Comparison of ENCODE assay signal across 8 cellular contexts in genomic region chr21:42063578-42064521, GRCh38. TPM values are rescaled to one million over a fixed set of nuclear protein-coding genes. Genes with fewer than 3 reads are reported as not detected.
DNase-seq lines count a peak whose midpoint lies in the region; ATAC-seq and TF ChIP-seq lines count a peak whose summit lies in the region.

No MANE protein-coding gene starts in this region.

- peak overlapping the region; percentile 94 for H3K4me2 ChIP-seq in OCI-LY7 (ENCODE audit: low read length)

- intact Hi-C loops in CD8-positive, alpha-beta T cell (cut with DNase I, micrococcal nuclease) = loop anchor here (1.0 to 10.0 kb wide), 7 partner anchors 44 to 911 kb away; partner anchors contain the start of genes MX2 (in 1 of the 2), PKNOX1 (in 1 of the 2), PRDM15 (in 1 of the 2) and RIPK4 (in 1 of the 2)
- intact Hi-C loops in OCI-LY7 (cut with micrococcal nuclease; ENCODE audit: unreplicated experiment) (loop anchor here (2.0 to 10.0 kb wide), 8 partner anchors 53 to 639 kb away; partner anchors contain the start of gene MX1), natural killer cell (cut with micrococcal nuclease) (loop anchor here (5.0 kb wide), 1 partner anchor 187 kb away; the partner anchor contains the start of gene PRDM15)

- peak overlapping the region; percentile 56 for H3K4me3 ChIP-seq in CD8-positive, alpha-beta T cell (ENCODE audit: low read depth, low read length)
- H3K4me3 ChIP-seq in OCI-LY7 (ENCODE audit: low read depth, low read length, poor library complexity, severe bottlenecking) = peak overlapping the region; percentile 68

- H3K27ac ChIP-seq in CD8-positive, alpha-beta T cell (ENCODE audit: low read depth, low read length) = peak overlapping the region; percentile 83
- H3K27ac ChIP-seq in OCI-LY7 (ENCODE audit: low read depth, low read length, poor library complexity, severe bottlenecking) = peak overlapping the region; percentile 93

- H3K27ac Mint-ChIP-seq in CD8-positive, alpha-beta T cell = peak overlapping the region; percentile 99
- peak overlapping the region in 1 of 2 donors; percentile 86 for H3K27ac Mint-ChIP-seq in natural killer cell

- no peaks in the 10 kb centered on the region for H4K20me1 ChIP-seq in OCI-LY7 (ENCODE audit: insufficient read depth, low read length)

- H3K9me3 Mint-ChIP-seq in CD8-positive, alpha-beta T cell = no peaks in the 10 kb centered on the region
- H3K9me3 Mint-ChIP-seq in natural killer cell = no peaks in the 10 kb centered on the region

- no peak for TF ChIP-seq CTCF in CD8-positive, alpha-beta T cell (IDR thresholded peaks at IDR 0.05)
- TF ChIP-seq CTCF in OCI-LY7 (conservative IDR thresholded peaks at IDR 0.05; ENCODE audit: low read length) (peak; percentile 21; the same call in 1 of the 2 replicates), natural killer cell (IDR thresholded peaks at IDR 0.05) (no peak)

- peak; percentile 19 for ATAC-seq in CD8-positive, alpha-beta T cell
- ATAC-seq in GM21381 (IDR thresholded peaks at IDR 0.05; ENCODE audit: unreplicated experiment) (peak; percentile 31), natural killer cell (peak in 1 of 3 donors; percentile 14)

- POLR2A ChIA-PET in CD8-positive, alpha-beta T cell (lab: Charles Lee) = interaction anchor here (0.6 to 5.0 kb wide), 17 partner anchors 9 to 340 kb away, joined by 3 to 86 read pairs (median 7); partner anchors contain the start of genes PRDM15, UBASH3A and ZBTB21
- POLR2A ChIA-PET in OCI-LY7 (lab: Charles Lee) = interaction anchor here (0.6 to 2.3 kb wide), 11 partner anchors 9 to 200 kb away, joined by 3 to 11 read pairs (median 3); no protein-coding TSS in a partner anchor

- peaks cover 14% of the 10 kb centered on the region; the same call in 1 of the 2 replicates for H3K79me2 ChIP-seq in OCI-LY7 (ENCODE audit: insufficient read depth, low read depth, low read length)

- peaks cover 62% of the 10 kb centered on the region for H3K4me1 Mint-ChIP-seq in CD8-positive, alpha-beta T cell (ENCODE audit: low read depth)
- peaks cover 30 to 44% of the 10 kb centered on the region in 2 donors for H3K4me1 Mint-ChIP-seq in natural killer cell

- no peaks in the 10 kb centered on the region for H3K36me3 ChIP-seq in CD8-positive, alpha-beta T cell (ENCODE audit: insufficient read depth, low read length)
- no peaks in the 10 kb centered on the region for H3K36me3 ChIP-seq in OCI-LY7 (ENCODE audit: insufficient read depth, low read length)

- no peaks in the 10 kb centered on the region for H3K9me2 ChIP-seq in OCI-LY7 (ENCODE audit: insufficient read depth, low read length)

- peaks cover 32% of the 10 kb centered on the region for H3K4me1 ChIP-seq in CD8-positive, alpha-beta T cell (ENCODE audit: insufficient read depth, low read length)
- peaks cover 90% of the 10 kb centered on the region for H3K4me1 ChIP-seq in OCI-LY7 (ENCODE audit: insufficient read depth, low read length, poor library complexity, severe bottlenecking)

- H3K27me3 ChIP-seq in CD8-positive, alpha-beta T cell (ENCODE audit: insufficient read depth, low read length) = no peaks in the 10 kb centered on the region

- H3K9me3 ChIP-seq in CD8-positive, alpha-beta T cell (ENCODE audit: low read length) = no peaks in the 10 kb centered on the region
- no peaks in the 10 kb centered on the region for H3K9me3 ChIP-seq in OCI-LY7 (ENCODE audit: low read length)

- TSS peak; percentile 70 for BruUV-seq in OCI-LY7 (replicated peaks; lab: Mats Ljungman, UMichigan)

- H3K4me3 Mint-ChIP-seq in CD8-positive, alpha-beta T cell = peak overlapping the region; percentile 89
- peak overlapping the region; percentile 88 for H3K4me3 Mint-ChIP-seq in natural killer cell

- H3K27me3 Mint-ChIP-seq in CD8-positive, alpha-beta T cell (ENCODE audit: low read depth) = no peaks in the 10 kb centered on the region
- peaks cover 52 to 65% of the 10 kb centered on the region in 2 donors for H3K27me3 Mint-ChIP-seq in natural killer cell (ENCODE audit: low read depth in 2 of 2)

- H3K36me3 Mint-ChIP-seq in CD8-positive, alpha-beta T cell = no peaks in the 10 kb centered on the region
- H3K36me3 Mint-ChIP-seq in natural killer cell = no peaks in the 10 kb centered on the region

- CTCF ChIA-PET in CD8-positive, alpha-beta T cell (lab: Charles Lee) = interaction anchor here (0.7 to 3.3 kb wide), 10 partner anchors 9 to 641 kb away, joined by 3 to 26 read pairs (median 4); partner anchors contain the start of gene ZBTB21
- CTCF ChIA-PET in OCI-LY7 (lab: Charles Lee; ENCODE audit: unreplicated experiment) = interaction anchor here (0.7 kb wide), 1 partner anchor 44 kb away, joined by 3 read pairs; no protein-coding TSS in a partner anchor

- peak overlapping the region; percentile 12; the same call in 1 of the 2 replicates for H2AFZ ChIP-seq in OCI-LY7 (ENCODE audit: low read length)

- peak in 6 of 7 experiments; percentile 38 to 84 (median 60) for DNase-seq in CD8-positive, alpha-beta T cell
- DNase-seq in OCI-LY7 (ENCODE audit: low spot score) (peak; percentile 92), natural killer cell (no peak), NCI-H446 (lab: John Stamatoyannopoulos, UW) (no peak), nucleus accumbens (lab: John Stamatoyannopoulos, UW) (no peak), middle frontal gyrus (ENCODE audit: extremely low spot score, low spot score) (no peak)
- DNase-seq in activated effector memory CD4-positive, alpha-beta T cell treated with Interleukin-2 at 50 U/mL for 16 hours = peak; percentile 53

RNA-seq across cellular contexts. Expression of gene UMODL1, which starts 7.3 kb away (rescaled TPM):
- total RNA-seq in CD8-positive, alpha-beta T cell = under 1 TPM; 0.50 to 0.54 TPM
- total RNA-seq in OCI-LY7 (2014; rRNA removed; shearing (Covaris generic)) = 6.6 and 12.3 TPM in 2 replicates
- total RNA-seq in OCI-LY7 (2022) = 7.4 and 10.0 TPM in 2 replicates
- under 1 TPM in 2 of 3 donors, not detected in 1; 0.14 to 0.28 TPM for total RNA-seq in natural killer cell

RNA-seq across cellular contexts. Expression of gene ZBTB21, which starts 53.7 kb away (rescaled TPM):
- 100 to 1,000 TPM; 130 to 141 TPM for total RNA-seq in CD8-positive, alpha-beta T cell
- total RNA-seq in OCI-LY7 (2014; rRNA removed; shearing (Covaris generic)) = 10.0 and 12.4 TPM in 2 replicates
- total RNA-seq in OCI-LY7 (2022) (19.6 and 22.6 TPM in 2 replicates), natural killer cell (100 to 1,000 TPM in 2 of 3 donors, 10 to 100 TPM in 1; 78.2 to 113 (median 100) TPM)

Comparison
In these comparisons a context has a peak if more than half of its experiments do, and no peak if none do; other contexts are left out.
1. DNase-seq: peak in CD8-positive, alpha-beta T cell (6 of 7), OCI-LY7 (single experiment) and activated effector memory CD4-positive, alpha-beta T cell treated with Interleukin-2 at 50 U/mL for 16 hours (single experiment); none in natural killer cell (single experiment), NCI-H446 (0 of 2), nucleus accumbens (0 of 56) and middle frontal gyrus (single experiment).
2. RNA of gene UMODL1, which starts 7.3 kb away (total RNA-seq): 6.6 to 12.3 TPM in OCI-LY7; 0.50 to 0.54 TPM in CD8-positive, alpha-beta T cell and 0.14 to 0.28 TPM in natural killer cell; every median in the first group is over 4 times any median in the second.